Comparison of ENCODE assay signal across 14 cellular contexts in genomic region chr22:25382762-25383161, GRCh38.
DNase-seq lines count a peak whose midpoint lies in the region; ATAC-seq and TF ChIP-seq lines count a peak whose summit lies in the region.
"Had no signal": no experiment of that assay in that cellular context is flagged by ENCODE, and none has a peak within 500 bp of the region (broad histone marks: within the 10 kb centered on the region; RNA-seq: fewer than 3 reads in every experiment).

No MANE protein-coding gene starts in this region.

- H3K36me3 Mint-ChIP-seq in natural killer cell treated with Interleukin-12 subunit alpha and Interleukin-12 subunit beta and Interleukin-15 and Interleukin-18, amount 100 ng/mL, for 72 hours = no peaks in the 10 kb centered on the region

- no peak overlapping the region for H2AFZ ChIP-seq in OCI-LY7 (ENCODE audit: low read length)

- no peak overlapping the region for H3K27ac ChIP-seq in AG04450 (ENCODE audit: low read depth, low read length)
- H3K27ac ChIP-seq in OCI-LY7 (ENCODE audit: low read depth, low read length, poor library complexity, severe bottlenecking) = no peak overlapping the region
- H3K27ac ChIP-seq in ascending aorta = no peak overlapping the region
- H3K27ac ChIP-seq: body of pancreas, heart left ventricle had no signal

- H3K79me2 ChIP-seq in OCI-LY7 (ENCODE audit: insufficient read depth, low read depth, low read length) = peaks cover 6% of the 10 kb centered on the region; the same call in 1 of the 2 replicates

- intact Hi-C loops in OCI-LY7 (cut with micrococcal nuclease; ENCODE audit: unreplicated experiment) (no loop called here), ascending aorta (cut with DNase I) (no loop called here)

- no peak overlapping the region for H3K4me3 Mint-ChIP-seq in natural killer cell treated with Interleukin-12 subunit alpha and Interleukin-12 subunit beta and Interleukin-15 and Interleukin-18, amount 100 ng/mL, for 72 hours

- no peaks in the 10 kb centered on the region for H3K9me2 ChIP-seq in OCI-LY7 (ENCODE audit: insufficient read depth, low read length)

- no peaks in the 10 kb centered on the region for H3K27me3 Mint-ChIP-seq in natural killer cell treated with Interleukin-12 subunit alpha and Interleukin-12 subunit beta and Interleukin-15 and Interleukin-18, amount 100 ng/mL, for 72 hours

- H3K4me2 ChIP-seq in OCI-LY7 (ENCODE audit: low read length) = no peak overlapping the region

- no peaks in the 10 kb centered on the region for H3K9me3 ChIP-seq in AG04450 (ENCODE audit: control insufficient read depth, insufficient read depth, low read length)
- no peaks in the 10 kb centered on the region for H3K9me3 ChIP-seq in OCI-LY7 (ENCODE audit: low read length)
- no peaks in the 10 kb centered on the region for H3K9me3 ChIP-seq in ascending aorta
- H3K9me3 ChIP-seq: body of pancreas, heart left ventricle had no signal

- H3K4me1 Mint-ChIP-seq in natural killer cell treated with Interleukin-12 subunit alpha and Interleukin-12 subunit beta and Interleukin-15 and Interleukin-18, amount 100 ng/mL, for 72 hours (ENCODE audit: low read depth in 2 of 2) = peaks cover 17 to 40% of the 10 kb centered on the region in 2 donors

- no TSS peak for BruUV-seq in OCI-LY7 (replicated peaks; lab: Mats Ljungman, UMichigan)

- CTCF ChIA-PET in AG04450 (lab: Charles Lee) = no interaction called here
- CTCF ChIA-PET in OCI-LY7 (lab: Charles Lee; ENCODE audit: unreplicated experiment) = no interaction called here

- 0 out of 2 replicates have a peak, but pooled peaks have one; percentile 11 for TF ChIP-seq CTCF in AG04450 (IDR thresholded peaks at IDR 0.05; ENCODE audit: low read depth, low read length)
- TF ChIP-seq CTCF in GM12865 (IDR thresholded peaks at IDR 0.05; ENCODE audit: insufficient read depth, low read depth, low read length, missing control alignments) = peak; percentile 17
- TF ChIP-seq CTCF in OCI-LY7 (conservative IDR thresholded peaks at IDR 0.05; ENCODE audit: low read length) = peak; percentile 30; the same call in 1 of the 2 replicates
- TF ChIP-seq CTCF in fibroblast of pulmonary artery (IDR thresholded peaks at IDR 0.05; ENCODE audit: low read length, missing control alignments) = peak; percentile 30
- no peak for TF ChIP-seq CTCF in ascending aorta (IDR thresholded peaks at IDR 0.05)

- peaks cover 3% of the 10 kb centered on the region for H4K20me1 ChIP-seq in OCI-LY7 (ENCODE audit: insufficient read depth, low read length)

- POLR2A ChIA-PET in AG04450 (lab: Yijun Ruan, JAX) = no interaction called here
- POLR2A ChIA-PET in OCI-LY7 (lab: Charles Lee) = interaction anchor here (0.6 kb wide), 2 partner anchors 324 to 1150 kb away, joined by 3 read pairs; no protein-coding TSS in a partner anchor

- no peak overlapping the region for H3K27ac Mint-ChIP-seq in natural killer cell treated with Interleukin-12 subunit alpha and Interleukin-12 subunit beta and Interleukin-15 and Interleukin-18, amount 100 ng/mL, for 72 hours
- H3K27ac Mint-ChIP-seq: activated T-helper 2 cell treated with anti-CD3 and anti-CD28 coated beads, Interferon-gamma antibody, Interleukin-2, Interleukin-4, amounts not matched to agents 10 μg/mL and 5 μg/mL and 100 μg/mL, durations not matched to agents 14 hours and 24 hours and 36 hours had no signal

- no peaks in the 10 kb centered on the region for H3K9me3 Mint-ChIP-seq in natural killer cell treated with Interleukin-12 subunit alpha and Interleukin-12 subunit beta and Interleukin-15 and Interleukin-18, amount 100 ng/mL, for 72 hours
- H3K9me3 Mint-ChIP-seq: activated T-helper 2 cell treated with anti-CD3 and anti-CD28 coated beads, Interferon-gamma antibody, Interleukin-2, Interleukin-4, amounts not matched to agents 10 μg/mL and 5 μg/mL and 100 μg/mL, durations not matched to agents 14 hours and 24 hours and 36 hours had no signal

- H3K27me3 ChIP-seq in AG04450 (ENCODE audit: control insufficient read depth, insufficient read depth, low read length) = no peaks in the 10 kb centered on the region
- H3K27me3 ChIP-seq in ascending aorta = no peaks in the 10 kb centered on the region
- H3K27me3 ChIP-seq: body of pancreas, heart left ventricle had no signal

- DNase-seq in AG04450 (ENCODE audit: low read depth, low spot score) (no peak), GM12865 (ENCODE audit: low read depth) (no peak), OCI-LY7 (ENCODE audit: low spot score) (no peak), fibroblast of pulmonary artery (ENCODE audit: low read depth) (no peak), ascending aorta (ENCODE audit: low spot score in 2 of 2) (no peak), OCI-M1 (lab: John Stamatoyannopoulos, UW) (no peak)
- DNase-seq in natural killer cell treated with Interleukin-12 subunit alpha and Interleukin-12 subunit beta and Interleukin-15 and Interleukin-18, amount 100 ng/mL, for 72 hours (ENCODE audit: low spot score) = no peak
- DNase-seq: activated CD4-positive, alpha-beta T cell treated with anti-CD3 and anti-CD28 coated beads, Interleukin-2, amount 50 U/mL, for 1 hour; body of pancreas; heart left ventricle; NCI-H2029 had no signal

- ATAC-seq in GM19035 (IDR thresholded peaks at IDR 0.05; ENCODE audit: unreplicated experiment) = no peak
- ATAC-seq in natural killer cell treated with Interleukin-12 subunit alpha and Interleukin-12 subunit beta and Interleukin-15 and Interleukin-18, amount 100 ng/mL, for 72 hours = no peak
- ATAC-seq: body of pancreas had no signal

- H3K36me3 ChIP-seq in OCI-LY7 (ENCODE audit: insufficient read depth, low read length) (peaks cover 29% of the 10 kb centered on the region), ascending aorta (peaks cover 14 to 32% of the 10 kb centered on the region in 2 donors)

- H3K4me1 ChIP-seq in OCI-LY7 (ENCODE audit: insufficient read depth, low read length, poor library complexity, severe bottlenecking) (peaks cover 21% of the 10 kb centered on the region), ascending aorta (no peaks in the 10 kb centered on the region)
- H3K4me1 ChIP-seq: body of pancreas had no signal

- no peak overlapping the region for H3K4me3 ChIP-seq in AG04450 (ENCODE audit: low read depth, low read length)
- no peak overlapping the region for H3K4me3 ChIP-seq in GM12865 (ENCODE audit: low read depth, low read length)
- H3K4me3 ChIP-seq in OCI-LY7 (ENCODE audit: low read depth, low read length, poor library complexity, severe bottlenecking) = no peak overlapping the region
- H3K4me3 ChIP-seq in fibroblast of pulmonary artery (replicated peaks; ENCODE audit: low read depth, low read length) = no peak overlapping the region
- H3K4me3 ChIP-seq in ascending aorta = no peak overlapping the region
- H3K4me3 ChIP-seq: body of pancreas, heart left ventricle, lung had no signal

Comparison
In these comparisons a context has a peak if more than half of its experiments do, and no peak if none do; other contexts are left out.
1. CTCF ChIP-seq: peak in AG04450 (single experiment), GM12865 (single experiment), OCI-LY7 (single experiment) and fibroblast of pulmonary artery (single experiment); none in ascending aorta (0 of 3).